8 cellular contexts compared by ENCODE assay signal in the genomic region with DNA sequence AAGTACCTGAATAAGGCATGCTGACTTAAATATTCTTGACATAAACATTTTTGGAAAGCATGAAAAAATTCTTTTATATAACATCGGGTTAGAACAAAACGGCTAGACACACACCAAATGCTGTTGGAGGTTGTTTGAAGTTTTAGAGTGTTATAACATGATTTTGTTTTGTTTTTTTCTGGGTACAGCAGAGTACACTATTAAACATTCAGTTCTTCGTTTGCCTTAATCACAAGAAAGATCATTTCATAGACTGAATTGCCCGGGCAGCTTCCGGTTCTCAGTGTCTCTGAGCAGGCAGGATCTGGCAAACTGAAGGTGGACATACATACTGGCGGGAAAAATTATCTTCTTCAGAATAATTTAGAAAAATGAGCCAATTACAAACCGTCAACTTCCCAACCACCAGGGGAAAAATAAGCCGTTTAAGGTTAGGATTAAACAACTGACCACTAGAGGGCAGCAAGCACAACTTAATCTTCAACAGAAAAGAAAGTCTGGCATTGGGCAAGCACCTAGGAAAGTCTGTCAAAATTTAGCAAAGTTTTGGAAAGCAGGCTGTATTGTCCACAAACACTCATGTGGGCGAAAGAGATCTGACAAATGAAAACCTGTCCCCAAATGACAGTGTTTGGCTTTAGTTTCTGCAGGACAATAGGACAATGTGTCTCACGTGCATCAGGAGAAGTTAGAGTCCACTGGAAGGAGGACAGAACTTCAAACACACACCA. TPM values are rescaled to one million over a fixed set of nuclear protein-coding genes. Genes with fewer than 3 reads are reported as not detected.
DNase-seq lines count a peak whose midpoint lies in the region; ATAC-seq, FAIRE-seq and TF ChIP-seq lines count a peak whose summit lies in the region.

No MANE protein-coding gene starts in this region.

- intact Hi-C loops in natural killer cell (cut with micrococcal nuclease): loop anchor here (1.0 to 10.0 kb wide), 5 partner anchors 174 to 486 kb away; no protein-coding TSS in a partner anchor

- H3K27me3 Mint-ChIP-seq in IgD-negative memory B cell (no peaks in the 10 kb centered on the region), natural killer cell (ENCODE audit: low read depth in 2 of 2) (no peaks in the 10 kb centered on the region)

- peaks cover 7% of the 10 kb centered on the region for H3K36me3 Mint-ChIP-seq in IgD-negative memory B cell
- peaks cover 6% of the 10 kb centered on the region for H3K36me3 Mint-ChIP-seq in natural killer cell

- TF ChIP-seq CTCF in AG09309 (IDR thresholded peaks at IDR 0.05; ENCODE audit: control insufficient read depth, insufficient read depth, low read depth, low read length, missing control alignments) (peak; percentile 72), natural killer cell (IDR thresholded peaks at IDR 0.05) (peak; percentile 97)

- H3K4me1 Mint-ChIP-seq in IgD-negative memory B cell (peaks cover 46 to 58% (median 48%) of the 10 kb centered on the region in 3 donors), natural killer cell (peaks cover 51 to 55% of the 10 kb centered on the region in 2 donors)

- peak; percentile 55 to 84 (median 81) for ATAC-seq in natural killer cell

- H3K4me3 Mint-ChIP-seq in IgD-negative memory B cell (peak overlapping the region; percentile 88 to 91 (median 90)), natural killer cell (peak overlapping the region; percentile 74)

- peak; percentile 81 for DNase-seq in AG09309 (ENCODE audit: low read depth)
- peak; percentile 55 for DNase-seq in GM18507 (ENCODE audit: extremely low spot score, insufficient read length, low read depth)
- DNase-seq in NOMO-1 treated with DMSO at 0.1 percent for 48 hours (lab: John Stamatoyannopoulos, UW; ENCODE audit: unreplicated experiment): peak; percentile 90
- peak; percentile 40 for DNase-seq in activated T-cell treated with anti-CD3 and anti-CD28 coated beads, Interleukin-2, amount 50 U/mL, for 1 hour
- DNase-seq in fibroblast of gingiva (ENCODE audit: low read depth): peak; percentile 81
- DNase-seq in natural killer cell: peak; percentile 30
- peak; percentile 78 for DNase-seq in ureter (ENCODE audit: low spot score)

- H3K9me3 Mint-ChIP-seq in IgD-negative memory B cell: no peaks in the 10 kb centered on the region
- no peaks in the 10 kb centered on the region for H3K9me3 Mint-ChIP-seq in natural killer cell

- H3K4me3 ChIP-seq in AG09309 (ENCODE audit: control insufficient read depth, low read depth, low read length): no peak overlapping the region

- peak; percentile 89 for FAIRE-seq in GM18507 (lab: Jason Lieb, UNC)

- H3K27ac Mint-ChIP-seq in IgD-negative memory B cell (peak overlapping the region; percentile 87 to 96 (median 89)), natural killer cell (peak overlapping the region; percentile 90 to 92)

RNA-seq across cellular contexts. Expression of a gene that starts 15.0 kb away (rescaled TPM):
- polyA plus RNA-seq in IgD-negative memory B cell: 29.9 TPM
- total RNA-seq in natural killer cell (10 to 100 TPM; 56.1 to 69.1 (median 59.0) TPM), ureter (80.7 TPM)

Comparison
In these comparisons a context has a peak if more than half of its experiments do, and no peak if none do; other contexts are left out.
1. DNase-seq: peak in every context shown above with its lines; median percentile 90 in NOMO-1 treated with DMSO at 0.1 percent for 48 hours; 81 in AG09309; 81 in fibroblast of gingiva; 78 in ureter; 55 in GM18507; 40 in activated T-cell treated with anti-CD3 and anti-CD28 coated beads, Interleukin-2, amount 50 U/mL, for 1 hour; 30 in natural killer cell.